In genomic region chr12:48853228-48853688, GRCh38 we compare ENCODE assay signal across 8 cellular contexts.
DNase-seq lines count a peak whose midpoint lies in the region; ATAC-seq and TF ChIP-seq lines count a peak whose summit lies in the region.

No MANE protein-coding gene starts in this region.

- peak overlapping the region; percentile 12 for H3K27ac ChIP-seq in cingulate gyrus (ENCODE audit: low read depth, low read length)

- H3K4me3 ChIP-seq in GM06990 (replicated peaks; ENCODE audit: low read depth, low read length): peak overlapping the region; percentile 97

- ATAC-seq in HG03432 (IDR thresholded peaks at IDR 0.05; ENCODE audit: unreplicated experiment) (peak; percentile 41), GM19452 (IDR thresholded peaks at IDR 0.05; ENCODE audit: unreplicated experiment) (no peak)

- no peaks in the 10 kb centered on the region for H3K27me3 ChIP-seq in GM06990 (replicated peaks; ENCODE audit: control insufficient read depth, insufficient read depth, low read length)

- H3K36me3 ChIP-seq in GM06990 (ENCODE audit: control insufficient read depth, insufficient read depth, low read length): peaks cover 2% of the 10 kb centered on the region

- TF ChIP-seq CTCF in GM06990 (IDR thresholded peaks at IDR 0.05; ENCODE audit: insufficient read depth, low read length, poor library complexity, severe bottlenecking): peak; percentile 70

- DNase-seq in GM06990 (ENCODE audit: extremely low read depth, insufficient read length) (peak; percentile 72), NCI-H510A treated with DMSO at 0.1 percent for 48 hours (lab: John Stamatoyannopoulos, UW) (peak; percentile 93), left kidney (ENCODE audit: low read depth, low spot score) (peak; percentile 97)
- peak; percentile 80 to 92 for DNase-seq in activated CD4-positive, alpha-beta T cell treated with anti-CD3 and anti-CD28 coated beads for 4 hours
- peak; percentile 65 to 88 for DNase-seq in stimulated activated CD4-positive, alpha-beta T cell treated with anti-CD3 and anti-CD28 coated beads, Interleukin-1b, Interleukin-23, amount 100 ng/mL, for 4 hours (ENCODE audit: low read depth in 2 of 2)
